8 cellular contexts compared by ENCODE assay signal in genomic region chr10:75230600-75231038, GRCh38. TPM values are rescaled to one million over a fixed set of nuclear protein-coding genes. Genes with fewer than 3 reads are reported as not detected.
DNase-seq lines count a peak whose midpoint lies in the region; ATAC-seq, FAIRE-seq and TF ChIP-seq lines count a peak whose summit lies in the region.

No MANE protein-coding gene starts in this region.

- H3K4me1 ChIP-seq in Caco-2 (peaks cover 58% of the 10 kb centered on the region), neural progenitor cell (peaks cover 15% of the 10 kb centered on the region)

- H3K36me3 ChIP-seq in Caco-2 (ENCODE audit: control insufficient read depth, insufficient read depth, low read length) (peaks cover 9% of the 10 kb centered on the region), neural progenitor cell (peaks cover 6% of the 10 kb centered on the region)

- CTCF ChIA-PET in Caco-2 (lab: Charles Lee) = interaction anchor here (0.7 to 1.3 kb wide), 3 partner anchors 19 to 44 kb away, joined by 3 to 21 read pairs (median 20); partner anchors contain the start of gene VDAC2

- H3F3A ChIP-seq in neural progenitor cell (ENCODE audit: low read depth) = peaks cover 87% of the 10 kb centered on the region

- no peaks in the 10 kb centered on the region for H3K27me3 Mint-ChIP-seq in Caco-2 (ENCODE audit: insufficient read depth, unreplicated experiment)
- peaks cover 4% of the 10 kb centered on the region for H3K27me3 Mint-ChIP-seq in neural progenitor cell (ENCODE audit: insufficient read depth, low read depth)

- intact Hi-C loops in Caco-2 (cut with micrococcal nuclease; ENCODE audit: unreplicated experiment) = loop anchor here (1.0 to 10.0 kb wide), 4 partner anchors 19 to 966 kb away; no protein-coding TSS in a partner anchor

- H3K36me3 Mint-ChIP-seq in Caco-2 (ENCODE audit: insufficient read depth, unreplicated experiment) (peaks cover 88% of the 10 kb centered on the region), neural progenitor cell (peaks cover 20% of the 10 kb centered on the region)

- H3K27me3 ChIP-seq in Caco-2 (replicated peaks; ENCODE audit: control insufficient read depth, insufficient read depth, low read length) = no peaks in the 10 kb centered on the region
- H3K27me3 ChIP-seq in neural progenitor cell = peaks cover 7% of the 10 kb centered on the region

- H3K27ac Mint-ChIP-seq in Caco-2 (ENCODE audit: unreplicated experiment) = peak overlapping the region; percentile 62
- H3K27ac Mint-ChIP-seq in neural progenitor cell = no peak overlapping the region

- BruUV-seq in Caco-2 (replicated peaks; lab: Mats Ljungman, UMichigan) = no TSS peak

- H2AFZ ChIP-seq in neural progenitor cell (replicated peaks) = no peak overlapping the region

- POLR2A ChIA-PET in Caco-2 (lab: Charles Lee) = interaction anchor here (0.6 to 1.4 kb wide), 2 partner anchors 20 to 21 kb away, joined by 4 to 6 read pairs; partner anchors contain the start of gene VDAC2

- H3K4me1 Mint-ChIP-seq in Caco-2 (ENCODE audit: low read depth, unreplicated experiment) (peaks cover 48% of the 10 kb centered on the region), neural progenitor cell (peaks cover 20% of the 10 kb centered on the region)

- TF ChIP-seq CTCF in Caco-2 (IDR thresholded peaks at IDR 0.05; ENCODE audit: insufficient read depth in 1 of 2, low read depth in 1 of 2, low read length in 1 of 2, severe bottlenecking in 1 of 2, unreplicated experiment in 1 of 2) (peak; percentile 91 to 92), neural progenitor cell (IDR thresholded peaks at IDR 0.05) (peak; percentile 97)

- H3K4me3 ChIP-seq in Caco-2 (ENCODE audit: low read depth, low read length) (no peak overlapping the region), neural progenitor cell (no peak overlapping the region)
- no peak overlapping the region for H3K4me3 ChIP-seq in Jurkat, Clone E6-1 (ENCODE audit: low read length)

- peaks cover 35% of the 10 kb centered on the region for H3K79me2 ChIP-seq in neural progenitor cell (ENCODE audit: low read depth)

- H3K4me3 Mint-ChIP-seq in Caco-2 (ENCODE audit: unreplicated experiment) (peak overlapping the region; percentile 9), neural progenitor cell (peak overlapping the region; percentile 11)

- H3K27ac ChIP-seq in neural progenitor cell = no peak overlapping the region

- no peak overlapping the region for H3K4me2 ChIP-seq in neural progenitor cell

- no peaks in the 10 kb centered on the region for H3K9me3 ChIP-seq in Caco-2
- H3K9me3 ChIP-seq in neural progenitor cell (ENCODE audit: low read depth) = no peaks in the 10 kb centered on the region

- H3K9ac ChIP-seq in neural progenitor cell = no peak overlapping the region

- H3K9me3 Mint-ChIP-seq in Caco-2 (ENCODE audit: unreplicated experiment) (no peaks in the 10 kb centered on the region), neural progenitor cell (no peaks in the 10 kb centered on the region)

- peak; percentile 74 for FAIRE-seq in RCC 7860 (lab: Jason Lieb, UNC)

- peaks cover 52% of the 10 kb centered on the region for H4K20me1 ChIP-seq in neural progenitor cell (ENCODE audit: low read depth)

- DNase-seq in Caco-2 (peak; percentile 89 to 92), RCC 7860 (ENCODE audit: low spot score) (peak; percentile 78), fibroblast of gingiva (ENCODE audit: low read depth) (peak; percentile 77), neural progenitor cell (ENCODE audit: low spot score) (peak; percentile 91), stromal cell of bone marrow (ENCODE audit: low read depth) (peak; percentile 65)
- peak; percentile 82 for DNase-seq in Jurkat, Clone E6-1 (ENCODE audit: low read depth, low spot score)
- DNase-seq in activated T-cell treated with anti-CD3 and anti-CD28 coated beads, Interleukin-2, amount 50 U/mL, for 48 hours = peak; percentile 95

- ATAC-seq in GM21423 (IDR thresholded peaks at IDR 0.05; ENCODE audit: unreplicated experiment) = peak; percentile 38

RNA-seq across cellular contexts. Expression of gene COMTD1, which starts 5.1 kb away (rescaled TPM):
- total RNA-seq in Caco-2 (2022) (38.7 and 39.0 TPM in 2 replicates), neural progenitor cell (ENCODE audit: low replicate concordance) (2.1 and 5.3 TPM in 2 replicates)
- 16.4 TPM for polyA plus RNA-seq in Jurkat, Clone E6-1 (2012; ENCODE audit: insufficient read depth, insufficient read length)

RNA-seq across cellular contexts. Expression of gene VDAC2, which starts 20.0 kb away (rescaled TPM):
- total RNA-seq in Caco-2 (2022) (244 and 250 TPM in 2 replicates), neural progenitor cell (ENCODE audit: low replicate concordance) (163 and 341 TPM in 2 replicates)
- 212 TPM for polyA plus RNA-seq in Jurkat, Clone E6-1 (2012; ENCODE audit: insufficient read depth, insufficient read length)
